Comparison of ENCODE assay signal across 8 cellular contexts in the genomic region with DNA sequence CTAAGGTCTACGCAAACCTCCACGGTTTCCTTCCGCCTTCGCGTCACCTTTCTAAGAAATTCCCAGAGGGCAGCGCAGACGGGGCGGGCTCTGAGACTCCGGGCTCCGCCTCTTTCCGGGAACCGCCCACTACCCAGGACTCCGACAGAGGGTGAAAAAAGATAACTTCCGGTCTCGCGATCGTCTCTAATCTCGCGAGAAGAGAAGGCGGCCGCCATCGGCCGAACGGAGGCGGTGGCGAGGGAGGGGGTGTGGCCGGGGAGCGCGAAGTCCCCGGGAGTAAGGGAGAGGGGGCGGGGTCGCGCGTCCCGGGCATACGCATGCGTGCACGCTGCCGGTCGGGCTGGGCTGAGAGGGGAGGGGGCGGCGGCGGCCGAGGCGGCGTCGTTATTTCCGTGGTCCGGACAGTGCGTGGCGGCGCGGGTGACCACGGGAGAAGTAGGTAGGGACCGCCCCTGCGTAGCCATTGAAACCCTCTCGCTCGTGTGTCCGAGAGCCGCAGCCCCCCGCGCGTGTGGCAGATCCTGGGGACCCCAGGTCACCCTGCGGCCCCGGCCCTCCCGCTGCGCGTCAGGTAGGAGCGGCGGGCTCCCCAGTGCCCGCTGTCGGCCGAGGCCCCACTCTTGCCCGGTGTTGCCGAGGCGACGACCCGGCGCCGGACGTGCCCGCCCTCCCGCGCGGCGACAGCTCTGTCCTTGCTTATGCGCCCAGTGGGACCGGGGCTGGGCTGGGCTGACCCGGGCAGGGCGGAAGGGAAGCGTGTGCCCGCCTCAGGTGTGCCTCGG. TPM values are rescaled to one million over a fixed set of nuclear protein-coding genes. Genes with fewer than 3 reads are reported as not detected.
DNase-seq lines count a peak whose midpoint lies in the region; ATAC-seq, FAIRE-seq and TF ChIP-seq lines count a peak whose summit lies in the region.

NAA35 (plus strand) TSS at position 315 of the 785 bp plus-strand sequence. CDS start 1,014 bp downstream, outside the sequence.

- peak within 1 kb of the TSS; percentile 97 for H3K27ac Mint-ChIP-seq in chondrocyte (ENCODE audit: unreplicated experiment)

- ATAC-seq in HG03439 (IDR thresholded peaks at IDR 0.05; ENCODE audit: unreplicated experiment): peak; percentile 95

- no peaks in the 10 kb centered on the region for H3K27me3 Mint-ChIP-seq in chondrocyte (ENCODE audit: low read depth)

- peaks cover 6% of the 10 kb centered on the region for H3K4me1 Mint-ChIP-seq in chondrocyte (ENCODE audit: low read depth)

- peak within 1 kb of the TSS; percentile 74 to 97 for H3K4me3 ChIP-seq in kidney (ENCODE audit: low read length in 2 of 2)

- H3K4me3 Mint-ChIP-seq in chondrocyte (ENCODE audit: unreplicated experiment): peak within 1 kb of the TSS; percentile 87

- peak within 1 kb of the TSS; percentile 92 for H3K27ac ChIP-seq in kidney (ENCODE audit: low read depth in 2 of 2, low read length in 2 of 2)

- H3K9me3 ChIP-seq in kidney (ENCODE audit: control insufficient read depth in 1 of 2, low read length in 2 of 2): no peaks in the 10 kb centered on the region

- H3K36me3 ChIP-seq in kidney (ENCODE audit: control insufficient read depth in 1 of 2, insufficient read depth in 2 of 2, low read length in 2 of 2): peaks cover 0 to 5% of the 10 kb centered on the region in 2 donors

- peaks cover 5 to 10% of the 10 kb centered on the region in 2 donors for H3K4me1 ChIP-seq in kidney (ENCODE audit: control insufficient read depth in 1 of 2, insufficient read depth in 1 of 2, low read depth in 1 of 2, low read length in 2 of 2)

- TF ChIP-seq CTCF in chondrocyte (IDR thresholded peaks at IDR 0.05) (peak; percentile 5), kidney (IDR thresholded peaks at IDR 0.05; ENCODE audit: borderline replicate concordance, extremely low read depth, insufficient read depth) (no peak)

- H3K9me3 Mint-ChIP-seq in chondrocyte (ENCODE audit: low read depth): peaks cover 2% of the 10 kb centered on the region

- intact Hi-C loops in kidney (cut with DNase I): no loop called here

- peaks cover 1% of the 10 kb centered on the region for H3K36me3 Mint-ChIP-seq in chondrocyte (ENCODE audit: low read depth)

- FAIRE-seq in kidney (lab: Jason Lieb, UNC): peak; percentile 73

- TF ChIP-seq POLR2A in GM19193 (IDR thresholded peaks at IDR 0.05; ENCODE audit: extremely low read depth, insufficient read depth, insufficient read length): peak; percentile 42

- DNase-seq in AG20443 (ENCODE audit: low spot score) (peak; percentile 100), NCI-H510A treated with DMSO at 0.1 percent for 48 hours (lab: John Stamatoyannopoulos, UW) (peak; percentile 98), chondrocyte (ENCODE audit: low spot score) (peak; percentile 98), kidney (peak; percentile 99)
- DNase-seq in activated CD4-positive, alpha-beta T cell treated with anti-CD3 and anti-CD28 coated beads for 24 hours (ENCODE audit: low read depth in 2 of 2): peak; percentile 98 to 100
- DNase-seq in stimulated activated CD4-positive, alpha-beta T cell treated with anti-CD3 and anti-CD28 coated beads, Interleukin-15, amount 100 ng/mL, for 24 hours: peak; percentile 99

- H3K9ac ChIP-seq in kidney (ENCODE audit: low read length in 2 of 2): peak within 1 kb of the TSS; percentile 84 to 88

RNA-seq across cellular contexts. Expression of gene NAA35, which starts in this region (rescaled TPM):
- 18.6 to 21.5 TPM (median 20.7 TPM) in 3 replicates for total RNA-seq in chondrocyte
- total RNA-seq in kidney: 25.3 TPM
- polyA plus RNA-seq in kidney (ENCODE audit: insufficient read depth, low read depth, low replicate concordance): 10.8 TPM

Comparison
In these comparisons a context has a peak if more than half of its experiments do, and no peak if none do; other contexts are left out.
1. Peak in every context shown above with its lines: DNase-seq, ATAC-seq, H3K4me3 ChIP-seq and H3K27ac ChIP-seq.